Comparison of ENCODE assay signal across 1 cellular context in genomic region chr10:75962395-75963061, GRCh38.
TF ChIP-seq lines count a peak whose summit lies in the region.

No MANE protein-coding gene starts in this region.

TF ChIP-seq in HepG2, 621 proteins besides CTCF, POLR2A, EP300 and RAD21 (continued from another document and continues in another):
- TF ChIP-seq GATAD2A (CRISPR knock-in tag; IDR thresholded peaks at IDR 0.05) = peak; percentile 89
- peak; percentile 63; the same call in 1 of the 2 replicates for TF ChIP-seq ZMYM3 (CRISPR knock-in tag; IDR thresholded peaks at IDR 0.05)
- no peak for TF ChIP-seq TCF12 (IDR thresholded peaks at IDR 0.05)
- TF ChIP-seq TCF12 (CRISPR knock-in tag; IDR thresholded peaks at IDR 0.05) = peak; percentile 56; the same call in 1 of the 2 replicates
- TF ChIP-seq ARID5B (CRISPR knock-in tag; IDR thresholded peaks at IDR 0.05) = peak; percentile 71
- TF ChIP-seq IRF2 (CRISPR knock-in tag; IDR thresholded peaks at IDR 0.05) = peak; percentile 40; the same call in 1 of the 2 replicates
- TF ChIP-seq FOXK1 (CRISPR knock-in tag; IDR thresholded peaks at IDR 0.05; ENCODE audit: borderline replicate concordance, low read depth) = peak; percentile 70; the same call in 1 of the 2 replicates
- peak; percentile 42; the same call in 1 of the 2 replicates for TF ChIP-seq HOMEZ (CRISPR knock-in tag; IDR thresholded peaks at IDR 0.05; ENCODE audit: low read depth)
- no peak for TF ChIP-seq ZNF44 (CRISPR knock-in tag; IDR thresholded peaks at IDR 0.05)
- peak; percentile 70; the same call in 1 of the 2 replicates for TF ChIP-seq AHDC1 (CRISPR knock-in tag; IDR thresholded peaks at IDR 0.05; ENCODE audit: borderline replicate concordance)
- 0 out of 2 replicates have a peak, but pooled peaks have one; percentile 46 for TF ChIP-seq HDAC1 (CRISPR knock-in tag; IDR thresholded peaks at IDR 0.05)
- no peak for TF ChIP-seq GABPA (IDR thresholded peaks at IDR 0.05; ENCODE audit: low read depth, low read length)
- 0 out of 2 replicates have a peak, but pooled peaks have one; percentile 31 for TF ChIP-seq GABPA (CRISPR knock-in tag; IDR thresholded peaks at IDR 0.05; ENCODE audit: low read depth)
- no peak for TF ChIP-seq REXO4 (CRISPR knock-in tag; IDR thresholded peaks at IDR 0.05; ENCODE audit: borderline replicate concordance)
- TF ChIP-seq NCOA2 (CRISPR knock-in tag; IDR thresholded peaks at IDR 0.05) = peak; percentile 86
- TF ChIP-seq ZSCAN29 (CRISPR knock-in tag; conservative IDR thresholded peaks at IDR 0.05) = 0 out of 2 replicates have a peak, but pooled peaks have one; percentile 34
- peak; percentile 28; the same call in 1 of the 2 replicates for TF ChIP-seq ZFX (CRISPR knock-in tag; IDR thresholded peaks at IDR 0.05; ENCODE audit: low read depth)
- TF ChIP-seq ZNF710 (CRISPR knock-in tag; IDR thresholded peaks at IDR 0.05; ENCODE audit: borderline replicate concordance) = no peak
- TF ChIP-seq U2AF1 (optimal IDR thresholded peaks at IDR 0.05; ENCODE audit: low read depth, low read length) = no peak
- TF ChIP-seq ZNF17 (CRISPR knock-in tag; IDR thresholded peaks at IDR 0.05) = no peak
- peak; percentile 82 for TF ChIP-seq RARA (CRISPR knock-in tag; IDR thresholded peaks at IDR 0.05)
- TF ChIP-seq KDM6A (CRISPR knock-in tag; IDR thresholded peaks at IDR 0.05; ENCODE audit: low read depth) = 0 out of 2 replicates have a peak, but pooled peaks have one; percentile 30
- no peak for TF ChIP-seq U2AF2 (IDR thresholded peaks at IDR 0.05; ENCODE audit: low read depth, low read length)
- no peak for TF ChIP-seq ZNF34 (CRISPR knock-in tag; IDR thresholded peaks at IDR 0.05; ENCODE audit: borderline replicate concordance)
- no peak for TF ChIP-seq MXI1 (IDR thresholded peaks at IDR 0.05; ENCODE audit: borderline replicate concordance, low read depth, low read length)
- no peak for TF ChIP-seq ZSCAN12 (CRISPR knock-in tag; IDR thresholded peaks at IDR 0.05)
- TF ChIP-seq ZNF430 (CRISPR knock-in tag; IDR thresholded peaks at IDR 0.05) = no peak
- TF ChIP-seq ZNF296 (CRISPR knock-in tag; conservative IDR thresholded peaks at IDR 0.05) = no peak
- no peak for TF ChIP-seq ZSCAN20 (CRISPR knock-in tag; IDR thresholded peaks at IDR 0.05; ENCODE audit: borderline replicate concordance)
- no peak for TF ChIP-seq HNF4G (IDR thresholded peaks at IDR 0.05; ENCODE audit: borderline replicate concordance, low read depth, low read length)
- TF ChIP-seq HNF4G (CRISPR knock-in tag; IDR thresholded peaks at IDR 0.05; ENCODE audit: borderline replicate concordance, low read depth) = no peak
- 0 out of 2 replicates have a peak, but pooled peaks have one; percentile 47 for TF ChIP-seq FOXJ3 (CRISPR knock-in tag; IDR thresholded peaks at IDR 0.05; ENCODE audit: borderline replicate concordance)
- no peak for TF ChIP-seq HINFP (CRISPR knock-in tag; IDR thresholded peaks at IDR 0.05; ENCODE audit: low read depth)
- peak; percentile 41; the same call in 1 of the 2 replicates for TF ChIP-seq KAT2B (IDR thresholded peaks at IDR 0.05; ENCODE audit: borderline replicate concordance, low read depth, low read length)
- peak; percentile 43; the same call in 1 of the 2 replicates for TF ChIP-seq ZNF317 (CRISPR knock-in tag; IDR thresholded peaks at IDR 0.05)
- peak; percentile 47; the same call in 1 of the 2 replicates for TF ChIP-seq GATA4 (IDR thresholded peaks at IDR 0.05; ENCODE audit: borderline replicate concordance, low read depth)
- peak; percentile 37; the same call in 1 of the 2 replicates for TF ChIP-seq NR2F6 (IDR thresholded peaks at IDR 0.05)
- TF ChIP-seq NR2F6 (CRISPR knock-in tag; IDR thresholded peaks at IDR 0.05) = peak; percentile 54; the same call in 1 of the 2 replicates
- peak; percentile 73; the same call in 1 of the 2 replicates for TF ChIP-seq NFIC (IDR thresholded peaks at IDR 0.05; ENCODE audit: low read length)
- no peak for TF ChIP-seq REST (IDR thresholded peaks at IDR 0.05; ENCODE audit: borderline replicate concordance in 1 of 2, low read depth in 1 of 2, low read length in 2 of 2)
